Comparison of ENCODE assay signal across 10 cellular contexts in the genomic region with DNA sequence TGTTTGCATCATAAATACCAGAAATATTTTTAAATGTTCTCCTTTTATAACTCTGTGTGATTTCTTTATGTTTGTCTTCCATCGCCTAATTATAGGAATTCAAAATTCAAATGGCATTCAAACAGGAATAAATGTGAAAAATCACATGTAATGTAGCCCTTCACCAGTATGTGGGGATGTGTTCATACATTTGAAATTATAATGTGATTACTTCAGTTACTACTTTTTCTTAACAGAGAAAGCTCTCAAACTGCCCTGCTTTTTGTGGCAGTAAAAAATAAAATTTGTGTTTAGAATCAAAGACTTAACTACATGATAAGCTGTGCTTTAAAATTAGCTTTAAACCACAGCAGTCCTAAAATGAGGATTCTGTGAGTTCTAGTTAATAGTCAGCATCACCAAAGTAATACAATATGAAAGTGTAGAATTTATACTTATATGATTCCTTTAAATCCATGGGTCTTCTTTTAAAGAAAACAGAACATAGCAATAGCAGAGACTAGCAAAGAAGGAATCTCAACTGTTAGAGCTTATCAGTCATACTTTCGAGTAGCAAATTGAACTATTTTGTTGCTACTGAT. TPM values are rescaled to one million over a fixed set of nuclear protein-coding genes. Genes with fewer than 3 reads are reported as not detected.
A peak's percentile ranks its signal among the peaks of the same experiment; 100 is the strongest.
DNase-seq lines count a peak whose midpoint lies in the region; ATAC-seq and TF ChIP-seq lines count a peak whose summit lies in the region.
"Had no signal": no experiment of that assay in that cellular context is flagged by ENCODE, and none has a peak within 500 bp of the region (broad histone marks: within the 10 kb centered on the region; RNA-seq: fewer than 3 reads in every experiment).

No MANE protein-coding gene starts in this region.

- H3K27me3 ChIP-seq in esophagus squamous epithelium, result no peaks in the 10 kb centered on the region
- H3K27me3 ChIP-seq in gastrocnemius medialis, result no peaks in the 10 kb centered on the region
- no peaks in the 10 kb centered on the region for H3K27me3 ChIP-seq in left lung

- H3K4me1 ChIP-seq in esophagus squamous epithelium (peaks cover 0 to 7% (median 3%) of the 10 kb centered on the region in 3 donors), gastrocnemius medialis (peaks cover 36 to 37% of the 10 kb centered on the region in 2 donors), left lung (no peaks in the 10 kb centered on the region)

- in situ Hi-C loops in gastrocnemius medialis (cut with MboI; ENCODE audit: low sequenced_read_pairs in 4 of 4), result no loop called here

- H3K36me3 ChIP-seq in esophagus squamous epithelium (no peaks in the 10 kb centered on the region), gastrocnemius medialis (no peaks in the 10 kb centered on the region), left lung (no peaks in the 10 kb centered on the region)
- H3K36me3 ChIP-seq: stomach had no signal

- H3K4me3 ChIP-seq in esophagus squamous epithelium (no peak overlapping the region), gastrocnemius medialis (no peak overlapping the region), left lung (no peak overlapping the region)
- H3K4me3 ChIP-seq: coronary artery, stomach had no signal

- ATAC-seq in gastrocnemius medialis (peak in 1 of 2 donors; percentile 38), left lung (no peak), HG03565 (IDR thresholded peaks at IDR 0.05; ENCODE audit: unreplicated experiment) (no peak), HG02588 (IDR thresholded peaks at IDR 0.05; ENCODE audit: unreplicated experiment) (no peak)

- TF ChIP-seq POLR2A in esophagus squamous epithelium (IDR thresholded peaks at IDR 0.05), result no peak
- TF ChIP-seq POLR2A in gastrocnemius medialis (IDR thresholded peaks at IDR 0.05), result no peak

- 61 to 64% methylated on average over 2 of the region's 2 CpGs for WGBS in esophagus squamous epithelium, 2 donors

- no peak overlapping the region for H3K27ac ChIP-seq in esophagus squamous epithelium
- peak overlapping the region; percentile 53 to 94 (median 64) for H3K27ac ChIP-seq in gastrocnemius medialis
- no peak overlapping the region for H3K27ac ChIP-seq in left lung
- H3K27ac ChIP-seq: coronary artery, stomach had no signal

- DNase-seq in GM10266 (ENCODE audit: extremely low spot score) (no peak), OCI-M1 (lab: John Stamatoyannopoulos, UW) (peak; percentile 50), esophagus squamous epithelium (lab: John Stamatoyannopoulos, UW) (no peak), gastrocnemius medialis (no peak), left lung (no peak), NCI-H187 treated with DMSO at 0.1 percent for 48 hours (lab: John Stamatoyannopoulos, UW) (no peak)
- DNase-seq: stomach had no signal

- TF ChIP-seq CTCF in GM10266 (IDR thresholded peaks at IDR 0.05; ENCODE audit: control insufficient read depth, insufficient read depth, low read depth, missing control alignments) (peak; percentile 22), esophagus squamous epithelium (IDR thresholded peaks at IDR 0.05) (peak in 5 of 6 experiments; percentile 29 to 60 (median 35)), gastrocnemius medialis (IDR thresholded peaks at IDR 0.05 in 4 of 5, conservative IDR thresholded peaks at IDR 0.05 in 1 of 5) (peak; percentile 39 to 68 (median 49)), left lung (IDR thresholded peaks at IDR 0.05) (no peak)

- H3K9me3 ChIP-seq in esophagus squamous epithelium (no peaks in the 10 kb centered on the region), gastrocnemius medialis (no peaks in the 10 kb centered on the region), left lung (no peaks in the 10 kb centered on the region)
- H3K9me3 ChIP-seq: stomach had no signal

- intact Hi-C loops in esophagus squamous epithelium (cut with DNase I), result loop anchor here (10.0 kb wide), 1 partner anchor 72 kb away; no protein-coding TSS in a partner anchor
- intact Hi-C loops in gastrocnemius medialis (cut with DNase I; ENCODE audit: low total_unique reads), result loop anchor here (1.0 kb wide), 1 partner anchor 73 kb away; no protein-coding TSS in a partner anchor
- intact Hi-C loops in left lung (cut with DNase I), result loop anchor here in 1 of 2 donors (10.0 kb wide), 1 partner anchor 72 kb away; no protein-coding TSS in a partner anchor

RNA-seq across cellular contexts. Expression of gene HERC4, which starts 7.8 kb away (rescaled TPM):
- 10 to 100 TPM; 23.6 to 47.5 (median 35.0) TPM for total RNA-seq in esophagus squamous epithelium
- total RNA-seq in gastrocnemius medialis, result 10 to 100 TPM; 12.8 to 25.2 (median 13.1) TPM
- 10 to 100 TPM; 60.9 to 65.7 TPM for total RNA-seq in left lung

RNA-seq across cellular contexts. Expression of gene MYPN, which starts 26.4 kb away (rescaled TPM):
- not detected for total RNA-seq in esophagus squamous epithelium
- 100 to 1,000 TPM; 118 to 342 (median 193) TPM for total RNA-seq in gastrocnemius medialis
- under 1 TPM in 1 of 2 donors, not detected in 1; 0.13 TPM for total RNA-seq in left lung

Comparison
In these comparisons a context has a peak if more than half of its experiments do, and no peak if none do; other contexts are left out.
1. CTCF ChIP-seq: peak in GM10266 (single experiment), esophagus squamous epithelium (5 of 6) and gastrocnemius medialis (5 of 5); none in left lung (0 of 2).
2. H3K27ac ChIP-seq: peak in gastrocnemius medialis (4 of 4); none in esophagus squamous epithelium (0 of 4) and left lung (0 of 2).
3. RNA of gene MYPN, which starts 26.4 kb away (total RNA-seq): 118 to 342 TPM in gastrocnemius medialis; 0.13 TPM in left lung and not detected in esophagus squamous epithelium; every median in the first group is over 100 times any median in the second.